Comparison of ENCODE assay signal across 9 cellular contexts in the genomic region with DNA sequence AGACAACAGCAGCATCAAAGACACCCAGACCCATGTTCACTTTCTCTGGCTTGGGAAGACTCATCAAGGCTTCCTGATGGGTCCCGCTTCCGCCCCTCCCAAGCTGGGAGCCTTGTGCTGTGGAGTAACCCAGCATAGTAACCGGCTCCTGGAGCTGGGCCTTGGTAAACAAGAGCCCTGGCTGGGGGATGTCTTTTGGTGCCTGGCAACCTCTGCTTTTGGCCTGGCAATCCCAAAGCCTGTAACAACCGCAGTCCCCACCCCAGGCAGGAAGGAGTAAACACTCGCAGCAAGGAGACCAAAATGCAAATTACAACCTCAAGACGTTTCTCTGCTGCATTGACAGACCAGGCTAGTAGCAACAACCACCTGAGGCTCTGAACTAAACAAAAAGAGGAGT. TPM values are rescaled to one million over a fixed set of nuclear protein-coding genes. Genes with fewer than 3 reads are reported as not detected.
DNase-seq lines count a peak whose midpoint lies in the region; ATAC-seq and TF ChIP-seq lines count a peak whose summit lies in the region.
"Had no signal": no experiment of that assay in that cellular context is flagged by ENCODE, and none has a peak within 500 bp of the region (broad histone marks: within the 10 kb centered on the region; RNA-seq: fewer than 3 reads in every experiment).

No MANE protein-coding gene starts in this region.

- peaks cover 16% of the 10 kb centered on the region for H3K4me1 Mint-ChIP-seq in activated CD8-positive, alpha-beta T cell treated with anti-CD3 and anti-CD28 coated beads for 36 hours (ENCODE audit: low read depth)
- H3K4me1 Mint-ChIP-seq in activated CD8-positive, alpha-beta T cell treated with anti-CD3 and anti-CD28 coated beads, Interleukin-2, amount 10 ng/mL, durations not matched to agents 7 days and 5 days (ENCODE audit: low read depth), result peaks cover 7% of the 10 kb centered on the region

- H3K27me3 Mint-ChIP-seq in activated CD8-positive, alpha-beta T cell treated with anti-CD3 and anti-CD28 coated beads for 36 hours, result no peaks in the 10 kb centered on the region
- H3K27me3 Mint-ChIP-seq in activated CD8-positive, alpha-beta T cell treated with anti-CD3 and anti-CD28 coated beads, Interleukin-2, amount 10 ng/mL, durations not matched to agents 7 days and 5 days (ENCODE audit: low read depth), result no peaks in the 10 kb centered on the region

- intact Hi-C loops in activated CD8-positive, alpha-beta T cell treated with anti-CD3 and anti-CD28 coated beads for 36 hours (cut with micrococcal nuclease), result no loop called here
- intact Hi-C loops in mammary epithelial cell (cut with micrococcal nuclease) (no loop called here), lower leg skin (cut with DNase I; ENCODE audit: low total_unique reads) (no loop called here), upper lobe of right lung (cut with DNase I) (no loop called here)

- H3K27ac ChIP-seq in mammary epithelial cell (ENCODE audit: insufficient read depth, low read depth, low read length), result no peak overlapping the region
- peak overlapping the region; percentile 24 for H3K27ac ChIP-seq in upper lobe of right lung

- H3K4me3 ChIP-seq in mammary epithelial cell (replicated peaks in 1 of 3; ENCODE audit: insufficient read depth in 1 of 3, low read depth in 2 of 3, low read length in 3 of 3), result no peak overlapping the region
- no peak overlapping the region for H3K4me3 ChIP-seq in lower leg skin (ENCODE audit: low read depth, poor library complexity, severe bottlenecking)
- no peak overlapping the region for H3K4me3 ChIP-seq in upper lobe of right lung

- ATAC-seq in activated CD8-positive, alpha-beta T cell treated with anti-CD3 and anti-CD28 coated beads for 36 hours, result no peak
- ATAC-seq in activated CD8-positive, alpha-beta T cell treated with anti-CD3 and anti-CD28 coated beads, Interleukin-2, amount 10 ng/mL, durations not matched to agents 7 days and 5 days, result no peak
- peak; percentile 51 for ATAC-seq in upper lobe of right lung
- no peak for ATAC-seq in HG02610 (IDR thresholded peaks at IDR 0.05; ENCODE audit: unreplicated experiment)

- H3K27ac Mint-ChIP-seq in activated CD8-positive, alpha-beta T cell treated with anti-CD3 and anti-CD28 coated beads for 36 hours, result peak overlapping the region; percentile 66
- no peak overlapping the region for H3K27ac Mint-ChIP-seq in activated CD8-positive, alpha-beta T cell treated with anti-CD3 and anti-CD28 coated beads, Interleukin-2, amount 10 ng/mL, durations not matched to agents 7 days and 5 days

- in situ Hi-C loops in mammary epithelial cell (cut with MboI; ENCODE audit: low sequenced_read_pairs in 2 of 2), result no loop called here

- H3K4me1 ChIP-seq in mammary epithelial cell (ENCODE audit: insufficient read depth, low read length) (peaks cover 3% of the 10 kb centered on the region), upper lobe of right lung (peaks cover 20% of the 10 kb centered on the region)

- CTCF ChIA-PET in activated CD8-positive, alpha-beta T cell treated with anti-CD3 and anti-CD28 coated beads for 36 hours (lab: Charles Lee), result interaction anchor here (1.3 kb wide), 1 partner anchor 73 kb away, joined by 3 read pairs; no protein-coding TSS in a partner anchor
- CTCF ChIA-PET in activated CD8-positive, alpha-beta T cell treated with anti-CD3 and anti-CD28 coated beads, Interleukin-2, amount 10 ng/mL, durations not matched to agents 7 days and 5 days (lab: Charles Lee), result interaction anchor here (1.3 kb wide), 1 partner anchor 58 kb away, joined by 5 read pairs; a partner anchor contains a TSS
- CTCF ChIA-PET in mammary epithelial cell (lab: Charles Lee; ENCODE audit: low non-redundant PET), result no interaction called here

- H3K79me2 ChIP-seq in mammary epithelial cell (ENCODE audit: insufficient read depth, low read length), result no peaks in the 10 kb centered on the region

- H3K4me3 Mint-ChIP-seq in activated CD8-positive, alpha-beta T cell treated with anti-CD3 and anti-CD28 coated beads for 36 hours, result no peak overlapping the region
- H3K4me3 Mint-ChIP-seq in activated CD8-positive, alpha-beta T cell treated with anti-CD3 and anti-CD28 coated beads, Interleukin-2, amount 10 ng/mL, durations not matched to agents 7 days and 5 days, result no peak overlapping the region

- 30% methylated on average over 6 of the region's 6 CpGs for WGBS in mammary epithelial cell (ENCODE audit: low coverage, missing lambda C conversion rate)
- 18 to 36% methylated on average over 6 of the region's 6 CpGs for WGBS in lower leg skin, 2 donors

- BruUV-seq in mammary epithelial cell (replicated peaks; lab: Mats Ljungman, UMichigan), result no TSS peak

- peak overlapping the region; percentile 66 for H2AFZ ChIP-seq in mammary epithelial cell (ENCODE audit: low read depth, low read length)

- H3K9me3 ChIP-seq in mammary epithelial cell (replicated peaks; ENCODE audit: insufficient read depth, low read length) (no peaks in the 10 kb centered on the region), upper lobe of right lung (no peaks in the 10 kb centered on the region)

- no peak for TF ChIP-seq CTCF in activated CD8-positive, alpha-beta T cell treated with anti-CD3 and anti-CD28 coated beads for 36 hours (IDR thresholded peaks at IDR 0.05)
- TF ChIP-seq CTCF in mammary epithelial cell (conservative IDR thresholded peaks at IDR 0.05 in 1 of 2, IDR thresholded peaks at IDR 0.05 in 1 of 2; ENCODE audit: extremely low read depth in 1 of 2, insufficient read depth in 1 of 2, low read depth in 1 of 2, low read length in 2 of 2) (no peak), lower leg skin (IDR thresholded peaks at IDR 0.05) (no peak), upper lobe of right lung (IDR thresholded peaks at IDR 0.05) (no peak)

- dilution Hi-C loops in mammary epithelial cell (cut with HindIII; ENCODE audit: low sequenced_read_pairs), result no loop called here

- POLR2A ChIA-PET in activated CD8-positive, alpha-beta T cell treated with anti-CD3 and anti-CD28 coated beads for 36 hours (lab: Charles Lee), result interaction anchor here (1.3 kb wide), 1 partner anchor 51 kb away, joined by 3 read pairs; a partner anchor contains a TSS
- POLR2A ChIA-PET in activated CD8-positive, alpha-beta T cell treated with anti-CD3 and anti-CD28 coated beads, Interleukin-2, amount 10 ng/mL, durations not matched to agents 7 days and 5 days (lab: Charles Lee), result interaction anchor here (0.9 kb wide), 1 partner anchor 15 kb away, joined by 3 read pairs; no protein-coding TSS in a partner anchor

- no peaks in the 10 kb centered on the region for H3K9me3 Mint-ChIP-seq in activated CD8-positive, alpha-beta T cell treated with anti-CD3 and anti-CD28 coated beads for 36 hours
- no peaks in the 10 kb centered on the region for H3K9me3 Mint-ChIP-seq in activated CD8-positive, alpha-beta T cell treated with anti-CD3 and anti-CD28 coated beads, Interleukin-2, amount 10 ng/mL, durations not matched to agents 7 days and 5 days (ENCODE audit: insufficient read depth)

- no peaks in the 10 kb centered on the region for H3K36me3 ChIP-seq in mammary epithelial cell (ENCODE audit: insufficient read depth, low read length)
- H3K36me3 ChIP-seq in upper lobe of right lung, result no peaks in the 10 kb centered on the region

- H3K9ac ChIP-seq in mammary epithelial cell (ENCODE audit: insufficient read depth, low read length), result no peak overlapping the region

- TF ChIP-seq POLR2A in lower leg skin (IDR thresholded peaks at IDR 0.05), result no peak

- H3K27me3 ChIP-seq in mammary epithelial cell (ENCODE audit: insufficient read depth, low read length) (no peaks in the 10 kb centered on the region), upper lobe of right lung (no peaks in the 10 kb centered on the region)

- H4K20me1 ChIP-seq in mammary epithelial cell (ENCODE audit: insufficient read depth, low read length), result no peaks in the 10 kb centered on the region

- no peak for DNase-seq in activated CD8-positive, alpha-beta T cell treated with anti-CD3 and anti-CD28 coated beads for 36 hours
- no peak for DNase-seq in activated CD8-positive, alpha-beta T cell treated with anti-CD3 and anti-CD28 coated beads, Interleukin-2, amount 10 ng/mL, durations not matched to agents 7 days and 5 days
- DNase-seq in mammary epithelial cell (no peak), lower leg skin (ENCODE audit: low spot score in 2 of 2) (peak; percentile 62 to 92), upper lobe of right lung (peak; percentile 66), EL (no peak), CD1c-positive myeloid dendritic cell (ENCODE audit: extremely low spot score) (no peak)
- DNase-seq: AML-193 had no signal

- H3K36me3 Mint-ChIP-seq in activated CD8-positive, alpha-beta T cell treated with anti-CD3 and anti-CD28 coated beads for 36 hours (ENCODE audit: low read depth), result no peaks in the 10 kb centered on the region
- H3K36me3 Mint-ChIP-seq in activated CD8-positive, alpha-beta T cell treated with anti-CD3 and anti-CD28 coated beads, Interleukin-2, amount 10 ng/mL, durations not matched to agents 7 days and 5 days (ENCODE audit: low read depth), result no peaks in the 10 kb centered on the region

- H3K4me2 ChIP-seq in mammary epithelial cell (ENCODE audit: insufficient read depth, low read depth, low read length), result no peak overlapping the region

RNA-seq across cellular contexts. Expression of a gene that starts 16.9 kb away (rescaled TPM):
- 100 to 1,000 TPM; 119 to 121 TPM for total RNA-seq in activated CD8-positive, alpha-beta T cell treated with anti-CD3 and anti-CD28 coated beads for 36 hours
- 100 to 1,000 TPM; 136 to 140 TPM for total RNA-seq in activated CD8-positive, alpha-beta T cell treated with anti-CD3 and anti-CD28 coated beads, Interleukin-2, amount 10 ng/mL, durations not matched to agents 7 days and 5 days
- total RNA-seq in mammary epithelial cell (100 to 1,000 TPM; 106 to 128 TPM), lower leg skin (100 to 1,000 TPM in 1 of 4 donors, 10 to 100 TPM in 3; 64.1 to 102 (median 76.9) TPM), upper lobe of right lung (88.6 TPM)
- polyA plus RNA-seq in mammary epithelial cell, result 53.2 TPM
- 71.6 TPM for polyA minus RNA-seq in mammary epithelial cell

RNA-seq across cellular contexts. Expression of a gene that starts 51.4 kb away (rescaled TPM):
- 100 to 1,000 TPM; 125 to 129 TPM for total RNA-seq in activated CD8-positive, alpha-beta T cell treated with anti-CD3 and anti-CD28 coated beads for 36 hours
- total RNA-seq in activated CD8-positive, alpha-beta T cell treated with anti-CD3 and anti-CD28 coated beads, Interleukin-2, amount 10 ng/mL, durations not matched to agents 7 days and 5 days, result 100 to 1,000 TPM; 235 to 245 TPM
- total RNA-seq in mammary epithelial cell (100 to 1,000 TPM in 1 of 2 donors, 10 to 100 TPM in 1; 99.4 to 331 TPM), lower leg skin (100 to 1,000 TPM; 115 to 171 (median 153) TPM), upper lobe of right lung (114 TPM)
- polyA plus RNA-seq in mammary epithelial cell, result 129 TPM
- 116 TPM for polyA minus RNA-seq in mammary epithelial cell

RNA-seq across cellular contexts. Expression of a gene that starts 58.1 kb away (rescaled TPM):
- 10 to 100 TPM; 47.9 to 48.4 TPM for total RNA-seq in activated CD8-positive, alpha-beta T cell treated with anti-CD3 and anti-CD28 coated beads for 36 hours
- total RNA-seq in activated CD8-positive, alpha-beta T cell treated with anti-CD3 and anti-CD28 coated beads, Interleukin-2, amount 10 ng/mL, durations not matched to agents 7 days and 5 days, result 10 to 100 TPM; 55.6 to 56.4 TPM
- 10 to 100 TPM; 73.2 to 96.5 TPM for total RNA-seq in mammary epithelial cell
- 107 TPM for polyA plus RNA-seq in mammary epithelial cell
- 41.7 TPM for polyA minus RNA-seq in mammary epithelial cell
- total RNA-seq in lower leg skin, result 100 to 1,000 TPM in 2 of 4 donors, 10 to 100 TPM in 2; 78.3 to 113 (median 104) TPM
- 63.1 TPM for total RNA-seq in upper lobe of right lung

Comparison
In these comparisons a context has a peak if more than half of its experiments do, and no peak if none do; other contexts are left out.
1. DNase-seq: peak in lower leg skin (2 of 2) and upper lobe of right lung (single experiment); none in activated CD8-positive, alpha-beta T cell treated with anti-CD3 and anti-CD28 coated beads for 36 hours (single experiment), activated CD8-positive, alpha-beta T cell treated with anti-CD3 and anti-CD28 coated beads, Interleukin-2, amount 10 ng/mL, durations not matched to agents 7 days and 5 days (single experiment), mammary epithelial cell (single experiment), EL (single experiment) and CD1c-positive myeloid dendritic cell (single experiment).